In the genomic region with DNA sequence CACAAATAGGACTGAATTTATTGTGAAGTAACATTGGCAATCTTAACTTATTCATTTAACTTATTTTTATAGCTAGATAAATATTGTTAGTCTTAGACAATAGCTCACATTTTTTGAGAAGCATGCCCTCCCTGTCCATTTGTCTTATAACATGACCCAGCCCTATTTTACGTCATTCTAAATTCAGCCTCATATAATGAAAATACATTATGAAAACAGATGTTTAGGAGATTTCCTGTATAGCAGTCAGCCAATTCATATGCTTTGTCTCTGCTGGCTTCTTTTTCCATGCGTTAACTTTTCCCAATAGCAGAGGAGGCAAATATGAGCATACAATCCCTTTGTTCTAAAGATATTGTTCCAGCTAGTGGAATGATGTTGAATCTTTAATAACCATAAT, we compare ENCODE assay signal across 26 cellular contexts.
"Had no signal": no experiment of that assay in that cellular context is flagged by ENCODE, and none has a peak within 500 bp of the region (broad histone marks: within the 10 kb centered on the region; RNA-seq: fewer than 3 reads in every experiment).

No MANE protein-coding gene starts in this region.

- H3K27ac ChIP-seq: brain microvascular endothelial cell, pancreas, prostate gland, spleen, testis, vagina had no signal

- H3K4me3 Mint-ChIP-seq: activated CD4-positive, alpha-beta memory T cell treated with anti-CD3 and anti-CD28 coated beads, Interleukin-2, amount 10 ng/mL, durations not matched to agents 7 days and 5 days; activated CD4-positive, alpha-beta T cell treated with anti-CD3 and anti-CD28 coated beads, Interleukin-2, amount 10 ng/mL, durations not matched to agents 7 days and 5 days; activated naive CD4-positive, alpha-beta T cell treated with anti-CD3 and anti-CD28 coated beads, Interleukin-2, amount 10 ng/mL, durations not matched to agents 7 days and 5 days; activated naive CD8-positive, alpha-beta T cell treated with anti-CD3 and anti-CD28 coated beads, Interleukin-2, amount 10 ng/mL, durations not matched to agents 7 days and 5 days; activated T-cell treated with anti-CD3 and anti-CD28 coated beads, Interleukin-2, amount 50 U/mL, for 24 hours; mesothelial cell of epicardium; naive B cell; neural crest cell; T-helper 17 cell; type B pancreatic cell had no signal

- H3K36me3 ChIP-seq: pancreas, prostate gland, vagina had no signal

- H3K9me3 ChIP-seq: pancreas, prostate gland, spleen, testis, vagina had no signal

- H3K4me1 ChIP-seq: pancreas, prostate gland, testis, vagina had no signal

- H3K27me3 ChIP-seq: brain microvascular endothelial cell, pancreas, spleen, testis, vagina had no signal

- H3K27me3 Mint-ChIP-seq: activated CD4-positive, alpha-beta memory T cell treated with anti-CD3 and anti-CD28 coated beads, Interleukin-2, amount 10 ng/mL, durations not matched to agents 7 days and 5 days; activated CD4-positive, alpha-beta T cell treated with anti-CD3 and anti-CD28 coated beads, Interleukin-2, amount 10 ng/mL, durations not matched to agents 7 days and 5 days; activated naive CD4-positive, alpha-beta T cell treated with anti-CD3 and anti-CD28 coated beads, Interleukin-2, amount 10 ng/mL, durations not matched to agents 7 days and 5 days; activated naive CD8-positive, alpha-beta T cell treated with anti-CD3 and anti-CD28 coated beads, Interleukin-2, amount 10 ng/mL, durations not matched to agents 7 days and 5 days; activated T-cell treated with anti-CD3 and anti-CD28 coated beads, Interleukin-2, amount 50 U/mL, for 24 hours; naive B cell; type B pancreatic cell had no signal

- H3K27ac Mint-ChIP-seq: activated CD4-positive, alpha-beta memory T cell treated with anti-CD3 and anti-CD28 coated beads, Interleukin-2, amount 10 ng/mL, durations not matched to agents 7 days and 5 days; activated CD4-positive, alpha-beta T cell treated with anti-CD3 and anti-CD28 coated beads, Interleukin-2, amount 10 ng/mL, durations not matched to agents 7 days and 5 days; activated naive CD4-positive, alpha-beta T cell treated with anti-CD3 and anti-CD28 coated beads, Interleukin-2, amount 10 ng/mL, durations not matched to agents 7 days and 5 days; activated naive CD8-positive, alpha-beta T cell treated with anti-CD3 and anti-CD28 coated beads, Interleukin-2, amount 10 ng/mL, durations not matched to agents 7 days and 5 days; mesothelial cell of epicardium; T-helper 17 cell; type B pancreatic cell had no signal

- ATAC-seq: pancreas, SK-N-SH treated with all-trans-retinoic acid at 6 μM for 48 hours, T-helper 17 cell had no signal

- H3K9me3 Mint-ChIP-seq: activated CD4-positive, alpha-beta memory T cell treated with anti-CD3 and anti-CD28 coated beads, Interleukin-2, amount 10 ng/mL, durations not matched to agents 7 days and 5 days; activated naive CD4-positive, alpha-beta T cell treated with anti-CD3 and anti-CD28 coated beads, Interleukin-2, amount 10 ng/mL, durations not matched to agents 7 days and 5 days; activated naive CD8-positive, alpha-beta T cell treated with anti-CD3 and anti-CD28 coated beads, Interleukin-2, amount 10 ng/mL, durations not matched to agents 7 days and 5 days; activated T-cell treated with anti-CD3 and anti-CD28 coated beads, Interleukin-2, amount 50 U/mL, for 24 hours; mesothelial cell of epicardium; naive B cell; neural crest cell; type B pancreatic cell had no signal

- H3K4me3 ChIP-seq: pancreas, prostate gland, spleen, testis, vagina had no signal

- DNase-seq: activated CD4-positive, alpha-beta memory T cell treated with anti-CD3 and anti-CD28 coated beads, Interleukin-2, amount 10 ng/mL, durations not matched to agents 7 days and 5 days; activated CD4-positive, alpha-beta T cell treated with anti-CD3 and anti-CD28 coated beads, Interleukin-2, amount 10 ng/mL, durations not matched to agents 7 days and 5 days; activated CD4-positive, CD25-positive, alpha-beta regulatory T cell treated with anti-CD3 and anti-CD28 coated beads, Interleukin-2, amount 50 U/mL, for 72 hours; activated CD8-positive, alpha-beta memory T cell treated with anti-CD3 and anti-CD28 coated beads, Interleukin-2, amount 50 U/mL, for 48 hours; activated gamma-delta T cell; activated naive CD4-positive, alpha-beta T cell treated with anti-CD3 and anti-CD28 coated beads, Interleukin-2, amount 10 ng/mL, durations not matched to agents 7 days and 5 days; activated naive CD8-positive, alpha-beta T cell treated with anti-CD3 and anti-CD28 coated beads, Interleukin-2, amount 10 ng/mL, durations not matched to agents 7 days and 5 days; activated T-cell treated with anti-CD3 and anti-CD28 coated beads, Interleukin-2, amount 50 U/mL, for 24 hours; brain microvascular endothelial cell; caudate nucleus; effector CD4-positive, alpha-beta T cell; kidney glomerular epithelial cell; naive B cell; nucleus accumbens; pancreas; spleen; stimulated activated naive CD4-positive, alpha-beta T cell treated with Interleukin-2 at 50 U/mL for 16 hours; T-helper 17 cell; T1000; testis had no signal
